16 cellular contexts compared by ENCODE assay signal in the genomic region with DNA sequence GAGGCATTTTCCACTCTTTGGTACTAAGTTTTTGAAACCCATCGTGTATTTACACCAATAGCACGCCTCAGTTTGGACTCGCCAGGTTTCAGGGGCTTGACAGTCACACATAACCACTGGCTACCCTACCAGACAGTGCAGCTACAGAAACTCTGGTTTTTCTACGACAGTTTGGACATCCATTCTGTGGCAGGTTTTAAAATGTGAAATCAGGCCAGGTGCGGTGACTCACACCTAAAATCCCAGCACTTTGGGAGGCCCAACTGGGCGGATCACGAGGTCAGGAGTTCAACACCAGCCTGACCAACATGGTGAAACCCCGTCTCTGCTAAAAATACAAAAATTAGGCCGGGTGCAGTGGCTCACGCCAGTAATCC. TPM values are rescaled to one million over a fixed set of nuclear protein-coding genes. Genes with fewer than 3 reads are reported as not detected.
DNase-seq lines count a peak whose midpoint lies in the region; ATAC-seq and TF ChIP-seq lines count a peak whose summit lies in the region.
"Had no signal": no experiment of that assay in that cellular context is flagged by ENCODE, and none has a peak within 500 bp of the region (broad histone marks: within the 10 kb centered on the region; RNA-seq: fewer than 3 reads in every experiment).

No MANE protein-coding gene starts in this region.

- no peak overlapping the region for H3K4me3 ChIP-seq in BLaER1
- H3K4me3 ChIP-seq in stomach = no peak overlapping the region

- H3K4me2 ChIP-seq in BLaER1 = peak overlapping the region; percentile 84; the same call in 1 of the 2 replicates

- H3K36me3 ChIP-seq in BLaER1 (peaks cover 30% of the 10 kb centered on the region), stomach (peaks cover 11 to 33% (median 23%) of the 10 kb centered on the region in 4 donors)

- TF ChIP-seq CTCF in RWPE1 (conservative IDR thresholded peaks at IDR 0.05; ENCODE audit: low read depth) (no peak), stomach (IDR thresholded peaks at IDR 0.05) (no peak)

- peaks cover 3% of the 10 kb centered on the region; the same call in 1 of the 2 replicates for H4K20me1 ChIP-seq in BLaER1

- H3K9me3 ChIP-seq in BLaER1 (no peaks in the 10 kb centered on the region), stomach (no peaks in the 10 kb centered on the region)
- H3K9me3 ChIP-seq: BE2C had no signal

- CTCF ChIA-PET in RWPE1 (lab: Yijun Ruan, JAX) = no interaction called here

- TF ChIP-seq EP300 in stomach (IDR thresholded peaks at IDR 0.05) = no peak

- POLR2A ChIA-PET in RWPE1 (lab: Yijun Ruan, JAX; ENCODE audit: low non-redundant PET) = interaction anchor here (0.6 kb wide), 1 partner anchor 241 kb away, joined by 3 read pairs; the partner anchor contains the start of gene RPL18

- H3K27ac ChIP-seq in BLaER1 (no peak overlapping the region), RWPE1 (peak overlapping the region; percentile 57), stomach (no peak overlapping the region)
- H3K27ac ChIP-seq: HL-60 had no signal

- H3K27me3 ChIP-seq in BLaER1 = no peaks in the 10 kb centered on the region
- H3K27me3 ChIP-seq in stomach = no peaks in the 10 kb centered on the region
- H3K27me3 ChIP-seq: BE2C had no signal

- intact Hi-C loops in stomach (cut with DNase I; ENCODE audit: low total_unique reads) = no loop called here

- H3K4me1 ChIP-seq in BLaER1 (peaks cover 53% of the 10 kb centered on the region), stomach (no peaks in the 10 kb centered on the region)
- H3K4me1 ChIP-seq: BE2C had no signal

- TF ChIP-seq POLR2A in stomach (IDR thresholded peaks at IDR 0.05) = no peak

- no peak for ATAC-seq in GM21528 (IDR thresholded peaks at IDR 0.05; ENCODE audit: low FRiP score, unreplicated experiment)

- DNase-seq in Daoy (ENCODE audit: low read depth) (peak; percentile 34), MV-4-11 (lab: John Stamatoyannopoulos, UW) (peak; percentile 78), RWPE1 (ENCODE audit: low spot score) (no peak), stomach (no peak), NOMO-1 (lab: John Stamatoyannopoulos, UW; ENCODE audit: unreplicated experiment in 2 of 2) (no peak), NCI-H2227 (lab: John Stamatoyannopoulos, UW; ENCODE audit: unreplicated experiment) (no peak)
- DNase-seq: BE2C; CD4-positive, alpha-beta T cell; DMS79; EL; HCEC 1CT had no signal

- no peak overlapping the region for H3K9ac ChIP-seq in BLaER1

- WGBS in stomach, 5 donors = 86 to 92% (median 92%) methylated on average over 9 to 10 of the region's 10 CpGs

RNA-seq across cellular contexts. Expression of gene KDELR1, which starts 13.2 kb away (rescaled TPM):
- 54.5 and 61.0 TPM in 2 replicates for total RNA-seq in Daoy (2014; rRNA removed; shearing (Covaris generic))
- 100 to 1,000 TPM in 1 of 5 donors, 10 to 100 TPM in 4; 45.8 to 123 (median 67.7) TPM for total RNA-seq in stomach
- 10 to 100 TPM; 69.8 to 93.8 (median 72.0) TPM for polyA plus RNA-seq in stomach

RNA-seq across cellular contexts. Expression of gene SYNGR4, which starts 14.0 kb away (rescaled TPM):
- total RNA-seq in Daoy (2014; rRNA removed; shearing (Covaris generic)) = not detected in 2 replicates
- total RNA-seq in stomach = not detected
- not detected for polyA plus RNA-seq in stomach
- total RNA-seq: A172; CD4-positive, alpha-beta T cell had no signal

RNA-seq across cellular contexts. Expression of gene TMEM143, which starts 14.4 kb away (rescaled TPM):
- 2.5 and 3.8 TPM in 2 replicates for total RNA-seq in Daoy (2014; rRNA removed; shearing (Covaris generic))
- 10 to 100 TPM in 4 of 5 donors, 1 to 10 TPM in 1; 9.4 to 33.3 (median 12.3) TPM for total RNA-seq in stomach
- 1 to 10 TPM; 4.2 to 8.6 (median 7.8) TPM for polyA plus RNA-seq in stomach

RNA-seq across cellular contexts. Expression of gene GRIN2D, which starts 15.3 kb away (rescaled TPM):
- total RNA-seq in Daoy (2014; rRNA removed; shearing (Covaris generic)) = 0.09 TPM in 1 of 2 replicates, not detected in the other
- total RNA-seq in stomach = 1 to 10 TPM in 1 of 5 donors, under 1 TPM in 2, not detected in 2; 0.14 to 1.8 (median 0.37) TPM
- polyA plus RNA-seq in stomach = under 1 TPM in 2 of 3 donors, not detected in 1; 0.06 to 0.10 TPM
- total RNA-seq: A172, H4 had no signal

RNA-seq across cellular contexts. Expression of gene EMP3, which starts 52.8 kb away (rescaled TPM):
- total RNA-seq in Daoy (2014; rRNA removed; shearing (Covaris generic)) = 36.2 and 54.6 TPM in 2 replicates
- 10 to 100 TPM in 4 of 5 donors, 1 to 10 TPM in 1; 6.4 to 57.2 (median 27.5) TPM for total RNA-seq in stomach
- polyA plus RNA-seq in stomach = 10 to 100 TPM; 46.4 to 61.4 (median 53.7) TPM

Comparison
In these comparisons a context has a peak if more than half of its experiments do, and no peak if none do; other contexts are left out.
1. DNase-seq: peak in Daoy (single experiment) and MV-4-11 (single experiment); none in RWPE1 (single experiment), stomach (single experiment), NOMO-1 (0 of 2) and NCI-H2227 (single experiment).